ENCODE assay signal across 11 cellular contexts in the genomic region with DNA sequence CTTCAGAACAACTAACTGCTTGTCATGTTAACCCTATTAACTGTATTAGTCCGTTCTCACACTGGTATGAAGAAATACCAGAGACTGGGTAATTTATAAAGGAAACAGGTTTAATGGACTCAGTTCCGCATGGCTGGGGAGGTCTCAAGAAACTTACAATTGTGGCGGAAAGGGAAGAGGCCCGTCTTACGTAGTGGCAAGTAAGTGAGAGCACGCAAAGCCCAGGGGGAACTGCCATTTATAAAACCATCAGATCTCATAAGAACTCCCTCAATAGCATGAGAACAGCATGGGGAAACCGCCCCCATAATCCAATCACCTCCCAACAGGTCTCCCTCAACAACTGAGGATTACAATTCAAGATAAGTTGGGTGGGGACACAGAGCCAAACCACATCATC. TPM values are rescaled to one million over a fixed set of nuclear protein-coding genes. Genes with fewer than 3 reads are reported as not detected.
A peak's percentile ranks its signal among the peaks of the same experiment; 100 is the strongest.
DNase-seq lines count a peak whose midpoint lies in the region; ATAC-seq and TF ChIP-seq lines count a peak whose summit lies in the region.
"Had no signal": no experiment of that assay in that cellular context is flagged by ENCODE, and none has a peak within 500 bp of the region (broad histone marks: within the 10 kb centered on the region; RNA-seq: fewer than 3 reads in every experiment).

No MANE protein-coding gene starts in this region.

- no peak overlapping the region for H3K4me3 ChIP-seq in colonic mucosa
- H3K4me3 ChIP-seq: PC-9 had no signal

- H3K36me3 Mint-ChIP-seq in activated naive CD8-positive, alpha-beta T cell treated with anti-CD3 and anti-CD28 coated beads, Interleukin-2, amount 50 U/mL, for 24 hours (ENCODE audit: low read depth), result peaks cover 35% of the 10 kb centered on the region

- intact Hi-C loops in colonic mucosa (cut with DNase I), result no loop called here

- no peaks in the 10 kb centered on the region for H3K27me3 Mint-ChIP-seq in activated naive CD8-positive, alpha-beta T cell treated with anti-CD3 and anti-CD28 coated beads, Interleukin-2, amount 50 U/mL, for 24 hours

- peak; percentile 66 for DNase-seq in Ammon's horn (ENCODE audit: low spot score)
- DNase-seq in activated naive CD8-positive, alpha-beta T cell treated with anti-CD3 and anti-CD28 coated beads, Interleukin-2, amount 50 U/mL, for 24 hours, result peak; percentile 12
- no peak for DNase-seq in GM10248 (ENCODE audit: extremely low spot score)
- DNase-seq in HuH-7.5 (ENCODE audit: low spot score), result no peak
- DNase-seq in NCI-H2227 (lab: John Stamatoyannopoulos, UW; ENCODE audit: unreplicated experiment), result no peak
- no peak for DNase-seq in colonic mucosa
- DNase-seq: endodermal cell, PC-9, WERI-Rb-1 had no signal

- POLR2A ChIA-PET in GM10248 (lab: Yijun Ruan, JAX), result no interaction called here

- H3K4me3 Mint-ChIP-seq in activated naive CD8-positive, alpha-beta T cell treated with anti-CD3 and anti-CD28 coated beads, Interleukin-2, amount 50 U/mL, for 24 hours, result no peak overlapping the region
- H3K4me3 Mint-ChIP-seq: endodermal cell had no signal

- TF ChIP-seq CTCF in GM10248 (IDR thresholded peaks at IDR 0.05; ENCODE audit: control extremely low read depth, extremely low read depth, low read depth, missing control alignments) (no peak), colonic mucosa (IDR thresholded peaks at IDR 0.05) (no peak)

- H3K4me1 Mint-ChIP-seq in activated naive CD8-positive, alpha-beta T cell treated with anti-CD3 and anti-CD28 coated beads, Interleukin-2, amount 50 U/mL, for 24 hours, result peaks cover 15% of the 10 kb centered on the region
- H3K4me1 Mint-ChIP-seq: endodermal cell had no signal

- H3K9me3 ChIP-seq in colonic mucosa, result no peaks in the 10 kb centered on the region

- ATAC-seq in GM18907 (IDR thresholded peaks at IDR 0.05; ENCODE audit: unreplicated experiment) (peak; percentile 72), HG03139 (IDR thresholded peaks at IDR 0.05; ENCODE audit: unreplicated experiment) (peak; percentile 62)
- peak; percentile 21 for ATAC-seq in activated naive CD8-positive, alpha-beta T cell treated with anti-CD3 and anti-CD28 coated beads, Interleukin-2, amount 50 U/mL, for 24 hours

- peak overlapping the region; percentile 55 for H3K27ac Mint-ChIP-seq in activated naive CD8-positive, alpha-beta T cell treated with anti-CD3 and anti-CD28 coated beads, Interleukin-2, amount 50 U/mL, for 24 hours
- H3K27ac Mint-ChIP-seq: endodermal cell had no signal

- no peak overlapping the region for H3K9ac ChIP-seq in colonic mucosa (ENCODE audit: low read depth in 2 of 2, low read length in 2 of 2)

- H3K27me3 ChIP-seq in colonic mucosa, result no peaks in the 10 kb centered on the region

- H3K9me3 Mint-ChIP-seq in activated naive CD8-positive, alpha-beta T cell treated with anti-CD3 and anti-CD28 coated beads, Interleukin-2, amount 50 U/mL, for 24 hours, result no peaks in the 10 kb centered on the region
- H3K9me3 Mint-ChIP-seq: endodermal cell had no signal

- H3K27ac ChIP-seq in colonic mucosa, result no peak overlapping the region
- H3K27ac ChIP-seq: PC-9, WERI-Rb-1 had no signal

- H3K36me3 ChIP-seq in colonic mucosa, result no peaks in the 10 kb centered on the region

- CTCF ChIA-PET in GM10248 (lab: Yijun Ruan, JAX), result interaction anchor here (1.2 to 1.9 kb wide), 2 partner anchors 14 to 39 kb away, joined by 3 to 5 read pairs; no protein-coding TSS in a partner anchor

- H3K4me1 ChIP-seq in colonic mucosa, result no peaks in the 10 kb centered on the region

RNA-seq across cellular contexts. Expression of gene PHF11, which starts 34.7 kb away (rescaled TPM):
- total RNA-seq in colonic mucosa, result 10 to 100 TPM; 20.3 to 24.1 TPM

RNA-seq across cellular contexts. Expression of gene RCBTB1, which starts 54.9 kb away (rescaled TPM):
- 1 to 10 TPM; 6.2 to 7.5 TPM for total RNA-seq in colonic mucosa

Comparison
In these comparisons a context has a peak if more than half of its experiments do, and no peak if none do; other contexts are left out.
1. DNase-seq: peak in Ammon's horn (single experiment) and activated naive CD8-positive, alpha-beta T cell treated with anti-CD3 and anti-CD28 coated beads, Interleukin-2, amount 50 U/mL, for 24 hours (single experiment); none in GM10248 (single experiment), HuH-7.5 (single experiment), NCI-H2227 (single experiment) and colonic mucosa (single experiment).
2. ATAC-seq: peak in every context shown above with its lines; median percentile 72 in GM18907; 62 in HG03139; 21 in activated naive CD8-positive, alpha-beta T cell treated with anti-CD3 and anti-CD28 coated beads, Interleukin-2, amount 50 U/mL, for 24 hours.